8 cellular contexts compared by ENCODE assay signal in genomic region chr3:101779047-101779807, GRCh38. TPM values are rescaled to one million over a fixed set of nuclear protein-coding genes. Genes with fewer than 3 reads are reported as not detected.
DNase-seq lines count a peak whose midpoint lies in the region; ATAC-seq, FAIRE-seq and TF ChIP-seq lines count a peak whose summit lies in the region.

TSS of gene NXPE3 (plus strand) at chr3:101779211. CDS start at chr3:101785597, 6,386 bp downstream.

- no peaks in the 10 kb centered on the region for H3K36me3 ChIP-seq in Caco-2 (ENCODE audit: control insufficient read depth, insufficient read depth, low read length)

- POLR2A ChIA-PET in Caco-2 (lab: Charles Lee), result interaction anchor here (0.5 kb wide), 1 partner anchor 286 kb away, joined by 5 read pairs; no protein-coding TSS in a partner anchor

- peak within 1 kb of the TSS; percentile 71 for H3K4me3 ChIP-seq in Caco-2 (ENCODE audit: low read depth, low read length)

- intact Hi-C loops in Caco-2 (cut with micrococcal nuclease; ENCODE audit: unreplicated experiment), result loop anchor here (10.0 kb wide), 1 partner anchor 84 kb away; no protein-coding TSS in a partner anchor

- H3K9me3 ChIP-seq in Caco-2, result no peaks in the 10 kb centered on the region

- no peaks in the 10 kb centered on the region for H3K36me3 Mint-ChIP-seq in Caco-2 (ENCODE audit: insufficient read depth, unreplicated experiment)
- H3K36me3 Mint-ChIP-seq in mesothelial cell of epicardium, result peaks cover 7% of the 10 kb centered on the region

- H3K4me3 Mint-ChIP-seq in Caco-2 (ENCODE audit: unreplicated experiment) (peak within 1 kb of the TSS; percentile 89), mesothelial cell of epicardium (peak within 1 kb of the TSS; percentile 81)

- H3K4me1 ChIP-seq in Caco-2, result peaks cover 4% of the 10 kb centered on the region; the same call in 1 of the 2 replicates

- H3K4me1 Mint-ChIP-seq in Caco-2 (ENCODE audit: low read depth, unreplicated experiment), result peaks cover 5% of the 10 kb centered on the region
- peaks cover 23% of the 10 kb centered on the region for H3K4me1 Mint-ChIP-seq in mesothelial cell of epicardium

- H3K27me3 ChIP-seq in Caco-2 (replicated peaks; ENCODE audit: control insufficient read depth, insufficient read depth, low read length), result no peaks in the 10 kb centered on the region

- ATAC-seq in GM21381 (IDR thresholded peaks at IDR 0.05; ENCODE audit: unreplicated experiment), result peak; percentile 95

- in situ Hi-C loops in endometrial microvascular endothelial cells (cut with HindIII; ENCODE audit: inconsistent ontology term, low pct_unique_long_range_greater_than_20kb, low sequenced_read_pairs), result no loop called here

- BruUV-seq in Caco-2 (replicated peaks; lab: Mats Ljungman, UMichigan), result no TSS peak

- H3K27me3 Mint-ChIP-seq in Caco-2 (ENCODE audit: insufficient read depth, unreplicated experiment), result no peaks in the 10 kb centered on the region
- no peaks in the 10 kb centered on the region for H3K27me3 Mint-ChIP-seq in mesothelial cell of epicardium (ENCODE audit: low read depth)

- FAIRE-seq in HTR-8/SVneo (lab: Jason Lieb, UNC), result peak; percentile 69

- DNase-seq in Caco-2 (peak; percentile 82 to 88), HTR-8/SVneo (ENCODE audit: insufficient read length, low spot score) (peak; percentile 89), NOMO-1 treated with DMSO at 0.1 percent for 48 hours (lab: John Stamatoyannopoulos, UW; ENCODE audit: unreplicated experiment) (peak; percentile 73), mesothelial cell of epicardium (ENCODE audit: low spot score in 2 of 2, unreplicated experiment in 2 of 2) (peak; percentile 70 to 85)
- peak; percentile 81 for DNase-seq in activated CD8-positive, alpha-beta memory T cell treated with anti-CD3 and anti-CD28 coated beads, Interleukin-2, amount 50 U/mL, for 1 hour (ENCODE audit: extremely low read depth)
- DNase-seq in stimulated activated CD8-positive, alpha-beta memory T cell treated with anti-CD3 and anti-CD28 coated beads, Interleukin-15, amount 100 ng/mL, for 48 hours (ENCODE audit: low read depth in 2 of 2), result peak; percentile 90

- no peaks in the 10 kb centered on the region for H3K9me3 Mint-ChIP-seq in Caco-2 (ENCODE audit: unreplicated experiment)
- H3K9me3 Mint-ChIP-seq in mesothelial cell of epicardium, result no peaks in the 10 kb centered on the region

- peak within 1 kb of the TSS; percentile 44 for H3K27ac Mint-ChIP-seq in Caco-2 (ENCODE audit: unreplicated experiment)
- peak within 1 kb of the TSS; percentile 58 for H3K27ac Mint-ChIP-seq in mesothelial cell of epicardium

- CTCF ChIA-PET in Caco-2 (lab: Charles Lee), result interaction anchor here (0.6 to 1.0 kb wide), 2 partner anchors 92 to 103 kb away, joined by 3 read pairs; no protein-coding TSS in a partner anchor

- no peak for TF ChIP-seq CTCF in Caco-2 (IDR thresholded peaks at IDR 0.05; ENCODE audit: insufficient read depth in 1 of 2, low read depth in 1 of 2, low read length in 1 of 2, severe bottlenecking in 1 of 2, unreplicated experiment in 1 of 2)
- no peak for TF ChIP-seq CTCF in mesothelial cell of epicardium (IDR thresholded peaks at IDR 0.05; ENCODE audit: unreplicated experiment)

RNA-seq across cellular contexts. Expression of gene NXPE3, which starts in this region (rescaled TPM):
- total RNA-seq in Caco-2 (2022) (4.9 and 5.3 TPM in 2 replicates), endometrial microvascular endothelial cells (ENCODE audit: inconsistent ontology term) (10.1 TPM), mesothelial cell of epicardium (11.6 to 12.7 TPM (median 12.7 TPM) in 3 replicates)

Comparison
In these comparisons a context has a peak if more than half of its experiments do, and no peak if none do; other contexts are left out.
1. Peak in every context shown above with its lines: DNase-seq, ATAC-seq and H3K4me3 ChIP-seq.